1 cellular context compared by ENCODE assay signal in the genomic region with DNA sequence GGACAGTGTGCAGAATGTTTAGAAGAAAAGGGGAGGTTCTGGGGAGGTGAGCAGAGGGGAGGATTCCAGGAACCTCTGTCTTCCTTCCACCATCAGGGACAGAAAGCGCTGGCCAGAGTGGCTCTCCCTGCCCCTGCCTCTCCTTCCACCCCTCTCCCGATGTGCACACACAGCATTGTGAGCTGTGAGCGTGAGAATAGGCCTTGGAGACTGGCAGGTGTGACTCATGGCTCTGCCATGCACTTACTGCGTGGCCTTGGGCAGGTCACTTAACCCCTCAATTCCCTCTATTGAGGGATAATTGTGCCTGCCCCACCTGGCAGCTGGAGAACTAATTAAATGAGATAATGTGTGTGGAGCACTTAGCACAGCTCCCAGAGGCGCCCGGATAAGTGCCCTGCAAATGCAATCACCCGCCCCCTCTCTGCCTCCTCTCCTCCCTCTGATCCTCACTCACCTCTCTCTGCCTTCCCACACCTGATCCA.
A peak's percentile ranks its signal among the peaks of the same experiment; 100 is the strongest.
TF ChIP-seq lines count a peak whose summit lies in the region.

No MANE protein-coding gene starts in this region.

TF ChIP-seq in HepG2, 621 proteins besides CTCF, POLR2A, EP300 and RAD21 (continued from another document and continues in another):
- TF ChIP-seq SMAD1 (CRISPR knock-in tag; IDR thresholded peaks at IDR 0.05; ENCODE audit: borderline replicate concordance, low read depth), result no peak
- peak; percentile 94 for TF ChIP-seq TEAD3 (CRISPR knock-in tag; optimal IDR thresholded peaks at IDR 0.05; ENCODE audit: borderline replicate concordance)
- no peak for TF ChIP-seq HCFC1 (IDR thresholded peaks at IDR 0.05; ENCODE audit: low read depth, low read length)
- no peak for TF ChIP-seq SNAPC2 (CRISPR knock-in tag; IDR thresholded peaks at IDR 0.05)
- no peak for TF ChIP-seq ZNF552 (CRISPR knock-in tag; IDR thresholded peaks at IDR 0.05; ENCODE audit: borderline replicate concordance)
- TF ChIP-seq TCF7L2 (IDR thresholded peaks at IDR 0.05; ENCODE audit: low read depth, low read length), result no peak
- no peak for TF ChIP-seq ZNF3 (CRISPR knock-in tag; IDR thresholded peaks at IDR 0.05)
- TF ChIP-seq PAWR (CRISPR knock-in tag; IDR thresholded peaks at IDR 0.05; ENCODE audit: borderline replicate concordance), result no peak
- TF ChIP-seq ZNF318 (CRISPR knock-in tag; IDR thresholded peaks at IDR 0.05), result no peak
- TF ChIP-seq ZNF614 (CRISPR knock-in tag; IDR thresholded peaks at IDR 0.05; ENCODE audit: borderline replicate concordance), result no peak
- TF ChIP-seq PHF8 (CRISPR knock-in tag; IDR thresholded peaks at IDR 0.05), result 0 out of 2 replicates have a peak, but pooled peaks have one; percentile 23
- no peak for TF ChIP-seq ZSCAN5A (CRISPR knock-in tag; IDR thresholded peaks at IDR 0.05; ENCODE audit: borderline replicate concordance)
- TF ChIP-seq MIER2 (CRISPR knock-in tag; IDR thresholded peaks at IDR 0.05), result no peak
- no peak for TF ChIP-seq SRSF4 (IDR thresholded peaks at IDR 0.05; ENCODE audit: low read depth, low read length, poor library complexity, severe bottlenecking)
- no peak for TF ChIP-seq ZNF224 (CRISPR knock-in tag; IDR thresholded peaks at IDR 0.05)
- 0 out of 2 replicates have a peak, but pooled peaks have one; percentile 25 for TF ChIP-seq HMG20B (CRISPR knock-in tag; conservative IDR thresholded peaks at IDR 0.05)
- peak; percentile 61; the same call in 1 of the 2 replicates for TF ChIP-seq KDM2A (CRISPR knock-in tag; IDR thresholded peaks at IDR 0.05; ENCODE audit: borderline replicate concordance, low read depth)
- TF ChIP-seq ZNF136 (CRISPR knock-in tag; IDR thresholded peaks at IDR 0.05; ENCODE audit: low read depth), result no peak
- no peak for TF ChIP-seq ATF7 (IDR thresholded peaks at IDR 0.05)
- TF ChIP-seq ATF7 (CRISPR knock-in tag; IDR thresholded peaks at IDR 0.05), result no peak
- peak; percentile 60 for TF ChIP-seq ELF3 (CRISPR knock-in tag; IDR thresholded peaks at IDR 0.05)
- TF ChIP-seq SP5 (CRISPR knock-in tag; IDR thresholded peaks at IDR 0.05; ENCODE audit: borderline replicate concordance, low read depth), result peak; percentile 59
- TF ChIP-seq KLF6 (CRISPR knock-in tag; IDR thresholded peaks at IDR 0.05), result no peak
- no peak for TF ChIP-seq SIX1 (CRISPR knock-in tag; IDR thresholded peaks at IDR 0.05; ENCODE audit: borderline replicate concordance)
- TF ChIP-seq SMARCC2 (IDR thresholded peaks at IDR 0.05), result no peak
- TF ChIP-seq GABPB1 (CRISPR knock-in tag; IDR thresholded peaks at IDR 0.05), result no peak; the same call in 1 of the 2 replicates
- no peak for TF ChIP-seq MNT (IDR thresholded peaks at IDR 0.05)
- TF ChIP-seq, protein P1, sequence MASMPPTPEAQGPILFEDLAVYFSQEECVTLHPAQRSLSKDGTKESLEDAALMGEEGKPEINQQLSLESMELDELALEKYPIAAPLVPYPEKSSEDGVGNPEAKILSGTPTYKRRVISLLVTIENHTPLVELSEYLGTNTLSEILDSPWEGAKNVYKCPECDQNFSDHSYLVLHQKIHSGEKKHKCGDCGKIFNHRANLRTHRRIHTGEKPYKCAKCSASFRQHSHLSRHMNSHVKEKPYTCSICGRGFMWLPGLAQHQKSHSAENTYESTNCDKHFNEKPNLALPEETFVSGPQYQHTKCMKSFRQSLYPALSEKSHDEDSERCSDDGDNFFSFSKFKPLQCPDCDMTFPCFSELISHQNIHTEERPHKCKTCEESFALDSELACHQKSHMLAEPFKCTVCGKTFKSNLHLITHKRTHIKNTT (CRISPR knock-in tag; IDR thresholded peaks at IDR 0.05), result no peak
- TF ChIP-seq, protein P2, sequence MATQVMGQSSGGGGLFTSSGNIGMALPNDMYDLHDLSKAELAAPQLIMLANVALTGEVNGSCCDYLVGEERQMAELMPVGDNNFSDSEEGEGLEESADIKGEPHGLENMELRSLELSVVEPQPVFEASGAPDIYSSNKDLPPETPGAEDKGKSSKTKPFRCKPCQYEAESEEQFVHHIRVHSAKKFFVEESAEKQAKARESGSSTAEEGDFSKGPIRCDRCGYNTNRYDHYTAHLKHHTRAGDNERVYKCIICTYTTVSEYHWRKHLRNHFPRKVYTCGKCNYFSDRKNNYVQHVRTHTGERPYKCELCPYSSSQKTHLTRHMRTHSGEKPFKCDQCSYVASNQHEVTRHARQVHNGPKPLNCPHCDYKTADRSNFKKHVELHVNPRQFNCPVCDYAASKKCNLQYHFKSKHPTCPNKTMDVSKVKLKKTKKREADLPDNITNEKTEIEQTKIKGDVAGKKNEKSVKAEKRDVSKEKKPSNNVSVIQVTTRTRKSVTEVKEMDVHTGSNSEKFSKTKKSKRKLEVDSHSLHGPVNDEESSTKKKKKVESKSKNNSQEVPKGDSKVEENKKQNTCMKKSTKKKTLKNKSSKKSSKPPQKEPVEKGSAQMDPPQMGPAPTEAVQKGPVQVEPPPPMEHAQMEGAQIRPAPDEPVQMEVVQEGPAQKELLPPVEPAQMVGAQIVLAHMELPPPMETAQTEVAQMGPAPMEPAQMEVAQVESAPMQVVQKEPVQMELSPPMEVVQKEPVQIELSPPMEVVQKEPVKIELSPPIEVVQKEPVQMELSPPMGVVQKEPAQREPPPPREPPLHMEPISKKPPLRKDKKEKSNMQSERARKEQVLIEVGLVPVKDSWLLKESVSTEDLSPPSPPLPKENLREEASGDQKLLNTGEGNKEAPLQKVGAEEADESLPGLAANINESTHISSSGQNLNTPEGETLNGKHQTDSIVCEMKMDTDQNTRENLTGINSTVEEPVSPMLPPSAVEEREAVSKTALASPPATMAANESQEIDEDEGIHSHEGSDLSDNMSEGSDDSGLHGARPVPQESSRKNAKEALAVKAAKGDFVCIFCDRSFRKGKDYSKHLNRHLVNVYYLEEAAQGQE (IDR thresholded peaks at IDR 0.05; ENCODE audit: borderline replicate concordance in 1 of 2, low read depth in 1 of 2, low read length in 2 of 2), result no peak
- no peak for TF ChIP-seq JARID2 (CRISPR knock-in tag; IDR thresholded peaks at IDR 0.05; ENCODE audit: insufficient replicate concordance)
- TF ChIP-seq, protein P3, sequence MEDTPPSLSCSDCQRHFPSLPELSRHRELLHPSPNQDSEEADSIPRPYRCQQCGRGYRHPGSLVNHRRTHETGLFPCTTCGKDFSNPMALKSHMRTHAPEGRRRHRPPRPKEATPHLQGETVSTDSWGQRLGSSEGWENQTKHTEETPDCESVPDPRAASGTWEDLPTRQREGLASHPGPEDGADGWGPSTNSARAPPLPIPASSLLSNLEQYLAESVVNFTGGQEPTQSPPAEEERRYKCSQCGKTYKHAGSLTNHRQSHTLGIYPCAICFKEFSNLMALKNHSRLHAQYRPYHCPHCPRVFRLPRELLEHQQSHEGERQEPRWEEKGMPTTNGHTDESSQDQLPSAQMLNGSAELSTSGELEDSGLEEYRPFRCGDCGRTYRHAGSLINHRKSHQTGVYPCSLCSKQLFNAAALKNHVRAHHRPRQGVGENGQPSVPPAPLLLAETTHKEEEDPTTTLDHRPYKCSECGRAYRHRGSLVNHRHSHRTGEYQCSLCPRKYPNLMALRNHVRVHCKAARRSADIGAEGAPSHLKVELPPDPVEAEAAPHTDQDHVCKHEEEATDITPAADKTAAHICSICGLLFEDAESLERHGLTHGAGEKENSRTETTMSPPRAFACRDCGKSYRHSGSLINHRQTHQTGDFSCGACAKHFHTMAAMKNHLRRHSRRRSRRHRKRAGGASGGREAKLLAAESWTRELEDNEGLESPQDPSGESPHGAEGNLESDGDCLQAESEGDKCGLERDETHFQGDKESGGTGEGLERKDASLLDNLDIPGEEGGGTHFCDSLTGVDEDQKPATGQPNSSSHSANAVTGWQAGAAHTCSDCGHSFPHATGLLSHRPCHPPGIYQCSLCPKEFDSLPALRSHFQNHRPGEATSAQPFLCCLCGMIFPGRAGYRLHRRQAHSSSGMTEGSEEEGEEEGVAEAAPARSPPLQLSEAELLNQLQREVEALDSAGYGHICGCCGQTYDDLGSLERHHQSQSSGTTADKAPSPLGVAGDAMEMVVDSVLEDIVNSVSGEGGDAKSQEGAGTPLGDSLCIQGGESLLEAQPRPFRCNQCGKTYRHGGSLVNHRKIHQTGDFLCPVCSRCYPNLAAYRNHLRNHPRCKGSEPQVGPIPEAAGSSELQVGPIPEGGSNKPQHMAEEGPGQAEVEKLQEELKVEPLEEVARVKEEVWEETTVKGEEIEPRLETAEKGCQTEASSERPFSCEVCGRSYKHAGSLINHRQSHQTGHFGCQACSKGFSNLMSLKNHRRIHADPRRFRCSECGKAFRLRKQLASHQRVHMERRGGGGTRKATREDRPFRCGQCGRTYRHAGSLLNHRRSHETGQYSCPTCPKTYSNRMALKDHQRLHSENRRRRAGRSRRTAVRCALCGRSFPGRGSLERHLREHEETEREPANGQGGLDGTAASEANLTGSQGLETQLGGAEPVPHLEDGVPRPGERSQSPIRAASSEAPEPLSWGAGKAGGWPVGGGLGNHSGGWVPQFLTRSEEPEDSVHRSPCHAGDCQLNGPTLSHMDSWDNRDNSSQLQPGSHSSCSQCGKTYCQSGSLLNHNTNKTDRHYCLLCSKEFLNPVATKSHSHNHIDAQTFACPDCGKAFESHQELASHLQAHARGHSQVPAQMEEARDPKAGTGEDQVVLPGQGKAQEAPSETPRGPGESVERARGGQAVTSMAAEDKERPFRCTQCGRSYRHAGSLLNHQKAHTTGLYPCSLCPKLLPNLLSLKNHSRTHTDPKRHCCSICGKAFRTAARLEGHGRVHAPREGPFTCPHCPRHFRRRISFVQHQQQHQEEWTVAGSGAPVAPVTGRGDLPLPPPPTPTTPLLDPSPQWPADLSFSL (CRISPR knock-in tag; IDR thresholded peaks at IDR 0.05), result 0 out of 2 replicates have a peak, but pooled peaks have one; percentile 32
- TF ChIP-seq SNRNP70 (IDR thresholded peaks at IDR 0.05; ENCODE audit: low read depth, low read length), result no peak
- TF ChIP-seq PHF20 (CRISPR knock-in tag; IDR thresholded peaks at IDR 0.05), result no peak
- no peak for TF ChIP-seq MXD4 (CRISPR knock-in tag; IDR thresholded peaks at IDR 0.05)
